Comparison of ENCODE assay signal across 15 cellular contexts in the genomic region with DNA sequence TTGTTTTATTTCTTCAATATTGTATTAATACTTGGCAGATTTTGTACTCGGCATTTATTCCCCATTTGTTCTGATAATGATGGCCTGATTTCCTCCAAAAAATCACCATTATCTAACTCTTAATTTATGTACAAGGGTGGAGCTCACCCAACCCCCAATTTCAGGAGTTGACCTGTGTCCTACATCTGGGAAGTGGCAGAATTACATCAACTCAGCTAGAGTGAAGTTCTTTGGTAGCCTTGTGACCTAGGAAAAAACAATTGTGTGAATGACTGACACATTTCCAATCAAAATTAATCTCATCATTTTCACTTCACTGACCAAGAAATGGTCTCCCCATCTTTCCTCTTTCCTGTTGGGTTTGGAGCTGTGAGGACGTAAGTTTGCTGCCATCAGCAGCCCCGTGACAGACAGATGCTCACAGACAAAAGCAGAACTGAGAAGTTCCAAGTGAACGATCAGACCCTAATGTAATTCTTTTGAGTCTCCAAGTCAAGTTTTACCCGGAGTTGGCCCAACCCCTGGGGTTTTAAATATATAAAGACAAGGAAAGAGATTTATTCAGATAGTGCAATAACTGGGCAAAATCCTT. TPM values are rescaled to one million over a fixed set of nuclear protein-coding genes. Genes with fewer than 3 reads are reported as not detected.
DNase-seq lines count a peak whose midpoint lies in the region; ATAC-seq, FAIRE-seq and TF ChIP-seq lines count a peak whose summit lies in the region.
"Had no signal": no experiment of that assay in that cellular context is flagged by ENCODE, and none has a peak within 500 bp of the region (broad histone marks: within the 10 kb centered on the region; RNA-seq: fewer than 3 reads in every experiment).

No MANE protein-coding gene starts in this region.

- no peaks in the 10 kb centered on the region for H3K4me1 Mint-ChIP-seq in Caco-2 (ENCODE audit: low read depth, unreplicated experiment)

- CTCF ChIA-PET in Caco-2 (lab: Charles Lee), result no interaction called here

- H3K27ac Mint-ChIP-seq in Caco-2 (ENCODE audit: unreplicated experiment), result no peak overlapping the region
- H3K27ac Mint-ChIP-seq: CD8-positive, alpha-beta T cell had no signal

- no peaks in the 10 kb centered on the region for H3K9me3 Mint-ChIP-seq in Caco-2 (ENCODE audit: unreplicated experiment)
- H3K9me3 Mint-ChIP-seq: CD8-positive, alpha-beta T cell had no signal

- intact Hi-C loops in left lung (cut with DNase I), result no loop called here
- intact Hi-C loops in Caco-2 (cut with micrococcal nuclease; ENCODE audit: unreplicated experiment), result no loop called here

- peak overlapping the region; percentile 28 to 44 for H3K27ac ChIP-seq in left lung
- H3K27ac ChIP-seq: esophagus muscularis mucosa, suprapubic skin had no signal

- H3K9me3 ChIP-seq in left lung (no peaks in the 10 kb centered on the region), Caco-2 (no peaks in the 10 kb centered on the region)
- H3K9me3 ChIP-seq: esophagus muscularis mucosa, suprapubic skin had no signal

- no TSS peak for BruUV-seq in Caco-2 (replicated peaks; lab: Mats Ljungman, UMichigan)

- no peak overlapping the region for H3K4me3 Mint-ChIP-seq in Caco-2 (ENCODE audit: unreplicated experiment)
- H3K4me3 Mint-ChIP-seq: CD8-positive, alpha-beta T cell had no signal

- FAIRE-seq in GM12892 (lab: Jason Lieb, UNC), result peak; percentile 90

- H3K4me1 ChIP-seq in left lung, result no peaks in the 10 kb centered on the region
- no peaks in the 10 kb centered on the region for H3K4me1 ChIP-seq in Caco-2
- H3K4me1 ChIP-seq: esophagus muscularis mucosa, suprapubic skin had no signal

- no peaks in the 10 kb centered on the region for H3K27me3 Mint-ChIP-seq in Caco-2 (ENCODE audit: insufficient read depth, unreplicated experiment)

- peak; percentile 9 for DNase-seq in GM12892 (ENCODE audit: insufficient read length)
- peak in 1 of 2 donors; percentile 61 for DNase-seq in left lung
- DNase-seq in stimulated activated CD4-positive, alpha-beta T cell treated with anti-CD3 and anti-CD28 coated beads, Interleukin-15, amount 100 ng/mL, for 24 hours, result no peak
- DNase-seq in NCI-H2227 (lab: John Stamatoyannopoulos, UW; ENCODE audit: unreplicated experiment), result no peak
- no peak for DNase-seq in Caco-2
- DNase-seq: activated CD4-positive, alpha-beta T cell treated with anti-CD3 and anti-CD28 coated beads for 4 hours; CD8-positive, alpha-beta T cell; mammary epithelial cell; NK-92 treated with Interleukin-12 subunit alpha and Interleukin-12 subunit beta, amount 100 ng/mL, for 24 hours; stimulated activated CD4-positive, alpha-beta T cell treated with anti-CD3 and anti-CD28 coated beads, Interleukin-12 subunit alpha, Interleukin-12 subunit beta, amount 100 ng/mL, for 4 hours had no signal

- H3K27me3 ChIP-seq in left lung (no peaks in the 10 kb centered on the region), Caco-2 (replicated peaks; ENCODE audit: control insufficient read depth, insufficient read depth, low read length) (no peaks in the 10 kb centered on the region)
- H3K27me3 ChIP-seq: esophagus muscularis mucosa, suprapubic skin had no signal

- H3K4me3 ChIP-seq in left lung (no peak overlapping the region), Caco-2 (ENCODE audit: low read depth, low read length) (no peak overlapping the region)
- H3K4me3 ChIP-seq: esophagus muscularis mucosa, suprapubic skin had no signal

- TF ChIP-seq CTCF in left lung (IDR thresholded peaks at IDR 0.05) (no peak), Caco-2 (IDR thresholded peaks at IDR 0.05; ENCODE audit: insufficient read depth in 1 of 2, low read depth in 1 of 2, low read length in 1 of 2, severe bottlenecking in 1 of 2, unreplicated experiment in 1 of 2) (no peak)

- H3K36me3 ChIP-seq in left lung (peaks cover 0 to 5% of the 10 kb centered on the region in 2 donors), Caco-2 (ENCODE audit: control insufficient read depth, insufficient read depth, low read length) (no peaks in the 10 kb centered on the region)
- H3K36me3 ChIP-seq: esophagus muscularis mucosa, suprapubic skin had no signal

- no peak for TF ChIP-seq POLR2A in GM12892 (IDR thresholded peaks at IDR 0.05; ENCODE audit: low read depth, low read length)

- ATAC-seq in GM21423 (IDR thresholded peaks at IDR 0.05; ENCODE audit: unreplicated experiment) (peak; percentile 69), HG03460 (IDR thresholded peaks at IDR 0.05; ENCODE audit: unreplicated experiment) (peak; percentile 65), left lung (peak; percentile 78), HG03457 (IDR thresholded peaks at IDR 0.05; ENCODE audit: unreplicated experiment) (no peak)
- ATAC-seq: CD8-positive, alpha-beta T cell had no signal

- POLR2A ChIA-PET in Caco-2 (lab: Charles Lee), result no interaction called here

- no peaks in the 10 kb centered on the region for H3K36me3 Mint-ChIP-seq in Caco-2 (ENCODE audit: insufficient read depth, unreplicated experiment)
- H3K36me3 Mint-ChIP-seq: CD8-positive, alpha-beta T cell had no signal

RNA-seq across cellular contexts. Expression of a gene that starts 16.6 kb away (rescaled TPM):
- not detected for polyA plus RNA-seq in GM12892 (2012; ENCODE audit: missing spikeins)
- total RNA-seq in left lung (1 to 10 TPM in 1 of 2 donors, under 1 TPM in 1; 0.87 to 4.0 TPM), Caco-2 (2022) (not detected in 2 replicates)
- total RNA-seq: CD8-positive, alpha-beta T cell; esophagus muscularis mucosa; mammary epithelial cell; suprapubic skin had no signal
- polyA plus RNA-seq: mammary epithelial cell had no signal

RNA-seq across cellular contexts. Expression of a gene that starts 30.0 kb away (rescaled TPM):
- polyA plus RNA-seq in GM12892 (2012; ENCODE audit: missing spikeins), result 0.57 TPM
- total RNA-seq in left lung (10 to 100 TPM; 57.5 to 93.6 TPM), Caco-2 (2022) (not detected in 2 replicates)
- total RNA-seq: CD8-positive, alpha-beta T cell; mammary epithelial cell had no signal
- polyA plus RNA-seq: mammary epithelial cell had no signal

Comparison
In these comparisons a context has a peak if more than half of its experiments do, and no peak if none do; other contexts are left out.
1. RNA of a gene that starts 30.0 kb away (total RNA-seq): 57.5 to 93.6 TPM in left lung; not detected in Caco-2; every median in the first group is over 10 times any median in the second.